In the genomic region with DNA sequence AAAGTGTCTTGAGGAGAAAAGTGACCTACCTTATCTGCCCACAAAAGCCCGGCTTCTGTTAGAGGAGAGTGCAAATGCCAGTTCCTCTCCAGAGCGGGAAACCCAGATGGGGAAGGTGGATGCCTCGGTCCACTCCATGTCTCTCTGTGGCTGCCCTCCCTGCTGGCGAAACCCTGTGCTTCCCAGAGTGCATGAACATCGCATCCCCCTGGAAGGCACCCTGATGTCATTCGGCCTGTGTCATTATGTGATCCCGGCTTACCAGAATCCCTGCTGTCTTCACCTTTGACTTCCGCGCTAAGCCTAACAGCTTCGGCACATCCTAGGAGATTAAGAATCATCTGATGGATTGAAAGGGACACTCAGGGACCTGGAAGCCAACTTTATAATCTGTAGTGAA, we compare ENCODE assay signal across 17 cellular contexts. TPM values are rescaled to one million over a fixed set of nuclear protein-coding genes. Genes with fewer than 3 reads are reported as not detected.
DNase-seq lines count a peak whose midpoint lies in the region; ATAC-seq, FAIRE-seq and TF ChIP-seq lines count a peak whose summit lies in the region.
"Had no signal": no experiment of that assay in that cellular context is flagged by ENCODE, and none has a peak within 500 bp of the region (broad histone marks: within the 10 kb centered on the region; RNA-seq: fewer than 3 reads in every experiment).

No MANE protein-coding gene starts in this region.

- H3K27ac Mint-ChIP-seq in activated naive CD8-positive, alpha-beta T cell: no peak overlapping the region
- H3K27ac Mint-ChIP-seq in activated naive CD8-positive, alpha-beta T cell treated with anti-CD3 and anti-CD28 coated beads for 36 hours: no peak overlapping the region
- H3K27ac Mint-ChIP-seq in T-cell: peak overlapping the region; percentile 33 to 94

- peaks cover 94% of the 10 kb centered on the region for H3K4me1 Mint-ChIP-seq in activated naive CD8-positive, alpha-beta T cell (ENCODE audit: low read depth)
- H3K4me1 Mint-ChIP-seq in activated naive CD8-positive, alpha-beta T cell treated with anti-CD3 and anti-CD28 coated beads for 36 hours: peaks cover 87% of the 10 kb centered on the region
- peaks cover 47 to 81% (median 79%) of the 10 kb centered on the region in 3 donors for H3K4me1 Mint-ChIP-seq in T-cell

- H3K4me1 ChIP-seq in sigmoid colon: peaks cover 0 to 95% (median 92%) of the 10 kb centered on the region in 4 donors
- peaks cover 55 to 100% (median 94%) of the 10 kb centered on the region in 6 donors for H3K4me1 ChIP-seq in spleen

- H3K9me3 ChIP-seq in sigmoid colon: no peaks in the 10 kb centered on the region
- H3K9me3 ChIP-seq in spleen: no peaks in the 10 kb centered on the region

- peak; percentile 60 for FAIRE-seq in D721Med (lab: Jason Lieb, UNC)

- POLR2A ChIA-PET in T-cell (lab: Charles Lee): no interaction called here

- H3K27me3 Mint-ChIP-seq in activated naive CD8-positive, alpha-beta T cell: no peaks in the 10 kb centered on the region
- no peaks in the 10 kb centered on the region for H3K27me3 Mint-ChIP-seq in activated naive CD8-positive, alpha-beta T cell treated with anti-CD3 and anti-CD28 coated beads for 36 hours
- no peaks in the 10 kb centered on the region for H3K27me3 Mint-ChIP-seq in T-cell
- H3K27me3 Mint-ChIP-seq: CD4-positive, alpha-beta memory T cell had no signal

- H3K27ac ChIP-seq in sigmoid colon (peak overlapping the region in 3 of 4 donors; percentile 73 to 92 (median 87)), spleen (peak overlapping the region in 2 of 8 donors; percentile 39 to 92)

- TF ChIP-seq CTCF in D721Med (IDR thresholded peaks at IDR 0.05; ENCODE audit: insufficient read depth, missing control alignments): no peak
- TF ChIP-seq CTCF in sigmoid colon (IDR thresholded peaks at IDR 0.05): no peak
- no peak for TF ChIP-seq CTCF in spleen (IDR thresholded peaks at IDR 0.05 in 8 of 11, conservative IDR thresholded peaks at IDR 0.05 in 3 of 11)

- intact Hi-C loops in sigmoid colon (cut with DNase I) (no loop called here), spleen (cut with DNase I; ENCODE audit: low total_unique reads) (no loop called here)

- 25 to 77% methylated on average over 10 of the region's 10 CpGs for WGBS in sigmoid colon, 2 donors
- 85 to 97% (median 91%) methylated on average over 10 of the region's 10 CpGs for WGBS in spleen, 5 donors

- peak overlapping the region; percentile 84 for H3K4me3 Mint-ChIP-seq in activated naive CD8-positive, alpha-beta T cell
- H3K4me3 Mint-ChIP-seq in activated naive CD8-positive, alpha-beta T cell treated with anti-CD3 and anti-CD28 coated beads for 36 hours: no peak overlapping the region
- peak overlapping the region in 1 of 3 donors; percentile 86 for H3K4me3 Mint-ChIP-seq in T-cell

- ATAC-seq in T-cell (replicated peaks in 1 of 4): no peak
- no peak for ATAC-seq in HG03439 (IDR thresholded peaks at IDR 0.05; ENCODE audit: unreplicated experiment)

- no peak overlapping the region for H3K4me3 ChIP-seq in sigmoid colon
- no peak overlapping the region for H3K4me3 ChIP-seq in spleen

- H3K9me3 Mint-ChIP-seq in activated naive CD8-positive, alpha-beta T cell (ENCODE audit: low read depth): no peaks in the 10 kb centered on the region
- no peaks in the 10 kb centered on the region for H3K9me3 Mint-ChIP-seq in activated naive CD8-positive, alpha-beta T cell treated with anti-CD3 and anti-CD28 coated beads for 36 hours
- no peaks in the 10 kb centered on the region for H3K9me3 Mint-ChIP-seq in T-cell
- H3K9me3 Mint-ChIP-seq: CD4-positive, alpha-beta memory T cell had no signal

- no peak for DNase-seq in activated naive CD8-positive, alpha-beta T cell treated with anti-CD3 and anti-CD28 coated beads for 36 hours
- DNase-seq in D721Med (ENCODE audit: insufficient read length, low spot score): peak; percentile 59
- DNase-seq in T-cell: no peak
- DNase-seq in sigmoid colon: peak; percentile 11
- no peak for DNase-seq in spleen
- no peak for DNase-seq in NCI-H345 treated with DMSO at 0.1 percent for 48 hours (lab: John Stamatoyannopoulos, UW; ENCODE audit: unreplicated experiment)
- DNase-seq: AML-193; CD4-positive, alpha-beta memory T cell; GF-D8; KBM-7; NCI-H1048; NCI-H146; NCI-H2107; NCI-H226; NCI-H526 treated with DMSO at 0.1 percent for 48 hours had no signal

- no peak for TF ChIP-seq POLR2A in sigmoid colon (IDR thresholded peaks at IDR 0.05)
- no peak for TF ChIP-seq POLR2A in spleen (IDR thresholded peaks at IDR 0.05)

- peaks cover 14% of the 10 kb centered on the region for H3K36me3 Mint-ChIP-seq in activated naive CD8-positive, alpha-beta T cell
- peaks cover 61% of the 10 kb centered on the region for H3K36me3 Mint-ChIP-seq in activated naive CD8-positive, alpha-beta T cell treated with anti-CD3 and anti-CD28 coated beads for 36 hours
- peaks cover 14% of the 10 kb centered on the region for H3K36me3 Mint-ChIP-seq in T-cell

- H3K27me3 ChIP-seq in sigmoid colon (no peaks in the 10 kb centered on the region), spleen (replicated peaks in 1 of 7) (no peaks in the 10 kb centered on the region)

- peaks cover 0 to 25% (median 10%) of the 10 kb centered on the region in 4 donors for H3K36me3 ChIP-seq in sigmoid colon
- peaks cover 0 to 58% (median 15%) of the 10 kb centered on the region in 6 donors for H3K36me3 ChIP-seq in spleen

- no peak for TF ChIP-seq EP300 in sigmoid colon (IDR thresholded peaks at IDR 0.05)

- CTCF ChIA-PET in T-cell (lab: Charles Lee): no interaction called here

RNA-seq across cellular contexts. Expression of a gene that starts 6.5 kb away (rescaled TPM):
- total RNA-seq in activated naive CD8-positive, alpha-beta T cell treated with anti-CD3 and anti-CD28 coated beads for 36 hours: 10 to 100 TPM; 29.0 to 30.1 TPM
- 100 to 1,000 TPM in 2 of 5 donors, 10 to 100 TPM in 3; 87.9 to 113 (median 98.3) TPM for total RNA-seq in T-cell
- 10 to 100 TPM; 32.9 to 87.5 (median 57.3) TPM for total RNA-seq in sigmoid colon
- polyA plus RNA-seq in sigmoid colon: 100 to 1,000 TPM in 1 of 3 donors, 10 to 100 TPM in 2; 15.6 to 141 (median 35.4) TPM
- total RNA-seq in spleen: 10 to 100 TPM; 56.1 to 97.1 (median 79.7) TPM
- 10 to 100 TPM in 2 of 3 donors, 1 to 10 TPM in 1; 7.8 to 28.3 (median 11.5) TPM for polyA plus RNA-seq in spleen

Comparison
In these comparisons a context has a peak if more than half of its experiments do, and no peak if none do; other contexts are left out.
1. H3K27ac Mint-ChIP-seq: peak in T-cell (2 of 2); none in activated naive CD8-positive, alpha-beta T cell (single experiment) and activated naive CD8-positive, alpha-beta T cell treated with anti-CD3 and anti-CD28 coated beads for 36 hours (single experiment).
2. DNase-seq: peak in D721Med (single experiment) and sigmoid colon (single experiment); none in activated naive CD8-positive, alpha-beta T cell treated with anti-CD3 and anti-CD28 coated beads for 36 hours (single experiment), T-cell (0 of 34), spleen (single experiment) and NCI-H345 treated with DMSO at 0.1 percent for 48 hours (single experiment).